16 cellular contexts compared by ENCODE assay signal in genomic region chr4:174450452-174450851, GRCh38.
"Had no signal": no experiment of that assay in that cellular context is flagged by ENCODE, and none has a peak within 500 bp of the region (broad histone marks: within the 10 kb centered on the region; RNA-seq: fewer than 3 reads in every experiment).

No MANE protein-coding gene starts in this region.

- H3K4me1 ChIP-seq: upper lobe of right lung had no signal

- H3K36me3 ChIP-seq: right atrium auricular region, upper lobe of right lung had no signal

- ATAC-seq: activated CD8-positive, alpha-beta T cell treated with anti-CD3 and anti-CD28 coated beads, Interleukin-2, amount 10 ng/mL, durations not matched to agents 7 days and 5 days; natural killer cell treated with Interleukin-12 subunit alpha and Interleukin-12 subunit beta and Interleukin-15 and Interleukin-18, amount 100 ng/mL, for 72 hours; stimulated activated naive CD8-positive, alpha-beta T cell treated with anti-CD3 and anti-CD28 coated beads, Interleukin-15, amount 100 ng/mL, for 72 hours; upper lobe of right lung had no signal

- H3K27me3 ChIP-seq: right atrium auricular region, upper lobe of right lung had no signal

- H3K9me3 ChIP-seq: right atrium auricular region, upper lobe of right lung had no signal

- DNase-seq: activated CD4-positive, alpha-beta T cell treated with anti-CD3 and anti-CD28 coated beads, Interleukin-2, amount 10 ng/mL, durations not matched to agents 24 days and 14 days; activated CD8-positive, alpha-beta T cell treated with anti-CD3 and anti-CD28 coated beads, Interleukin-2, amount 10 ng/mL, durations not matched to agents 7 days and 5 days; activated naive CD4-positive, alpha-beta T cell treated with anti-CD3 and anti-CD28 coated beads for 36 hours; activated T-cell treated with anti-CD3 and anti-CD28 coated beads, Interleukin-2, amount 50 U/mL, for 24 hours; aorta; nucleus accumbens; posterior cingulate gyrus; stimulated activated CD4-positive, alpha-beta T cell treated with anti-CD3 and anti-CD28 coated beads, Interleukin-4, amount 100 ng/mL, for 1 hour; stimulated activated naive CD8-positive, alpha-beta T cell treated with anti-CD3 and anti-CD28 coated beads, Interleukin-15, amount 100 ng/mL, for 72 hours; T-helper 1 cell; T-helper 9 cell; upper lobe of right lung had no signal

- H3K27ac ChIP-seq: coronary artery, right atrium auricular region, upper lobe of right lung had no signal

- H3K4me3 ChIP-seq: coronary artery, right atrium auricular region, skin epidermis, upper lobe of right lung had no signal
